ENCODE assay signal across 21 cellular contexts in the genomic region with DNA sequence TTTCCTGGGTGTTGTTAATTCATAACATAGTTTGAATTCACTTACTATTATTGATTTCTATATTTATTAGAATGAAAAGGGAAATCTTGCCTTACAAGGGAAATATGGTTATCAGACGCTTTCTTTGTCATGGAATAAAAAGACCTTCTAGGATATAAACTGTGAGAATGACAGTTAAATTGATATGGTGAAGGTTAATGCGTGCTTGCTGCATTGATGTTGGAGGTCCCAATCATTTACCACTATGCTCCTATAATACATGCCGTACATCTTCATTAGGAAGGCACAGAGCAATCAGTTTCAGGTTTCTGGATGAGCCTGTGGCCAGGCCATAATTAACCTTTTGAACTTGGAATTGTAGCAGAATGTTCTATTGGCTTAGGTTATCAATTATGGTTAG.
DNase-seq lines count a peak whose midpoint lies in the region; ATAC-seq and TF ChIP-seq lines count a peak whose summit lies in the region.
"Had no signal": no experiment of that assay in that cellular context is flagged by ENCODE, and none has a peak within 500 bp of the region (broad histone marks: within the 10 kb centered on the region; RNA-seq: fewer than 3 reads in every experiment).

No MANE protein-coding gene starts in this region.

- H3K4me1 ChIP-seq in DND-41 (ENCODE audit: insufficient read depth, low read length): no peaks in the 10 kb centered on the region
- H3K4me1 ChIP-seq: BE2C, BLaER1 had no signal

- H3K9me3 Mint-ChIP-seq in activated CD4-positive, alpha-beta T cell treated with anti-CD3 and anti-CD28 coated beads for 36 hours (ENCODE audit: low read depth): peaks cover 2% of the 10 kb centered on the region

- no peak overlapping the region for H3K4me3 ChIP-seq in DND-41 (ENCODE audit: low read depth in 1 of 2, low read length in 2 of 2)
- H3K4me3 ChIP-seq: BLaER1, GM12878 had no signal

- H3K4me2 ChIP-seq in DND-41 (ENCODE audit: insufficient read depth, low read length): no peak overlapping the region
- H3K4me2 ChIP-seq: BLaER1 had no signal

- no peaks in the 10 kb centered on the region for H3K79me2 ChIP-seq in DND-41 (ENCODE audit: insufficient read depth, low read length)

- H3K27me3 ChIP-seq in DND-41 (ENCODE audit: insufficient read depth, low read length, poor library complexity): no peaks in the 10 kb centered on the region
- H3K27me3 ChIP-seq: BE2C, BLaER1 had no signal

- no peaks in the 10 kb centered on the region for H3K36me3 ChIP-seq in DND-41 (ENCODE audit: insufficient read depth, low read length)
- H3K36me3 ChIP-seq: BE2C, BLaER1 had no signal

- CTCF ChIA-PET in activated CD4-positive, alpha-beta T cell treated with anti-CD3 and anti-CD28 coated beads for 36 hours (lab: Charles Lee): no interaction called here

- H3K4me3 Mint-ChIP-seq in activated CD4-positive, alpha-beta T cell treated with anti-CD3 and anti-CD28 coated beads for 36 hours: no peak overlapping the region
- H3K4me3 Mint-ChIP-seq: CD14-positive monocyte; CD4-positive, alpha-beta memory T cell; CD4-positive, CD25-positive, alpha-beta regulatory T cell; CD8-positive, alpha-beta memory T cell had no signal

- H3K9me3 ChIP-seq in DND-41 (ENCODE audit: insufficient read depth, low read length, severe bottlenecking): peaks cover 4% of the 10 kb centered on the region
- H3K9me3 ChIP-seq: BE2C, BLaER1 had no signal

- no peak for TF ChIP-seq CTCF in DND-41 (IDR thresholded peaks at IDR 0.05; ENCODE audit: borderline replicate concordance, extremely low read depth, low read length, poor library complexity, severe bottlenecking)

- H3K4me1 Mint-ChIP-seq in activated CD4-positive, alpha-beta T cell treated with anti-CD3 and anti-CD28 coated beads for 36 hours: no peaks in the 10 kb centered on the region
- H3K4me1 Mint-ChIP-seq: CD14-positive monocyte; CD4-positive, alpha-beta memory T cell; CD4-positive, CD25-positive, alpha-beta regulatory T cell; CD8-positive, alpha-beta memory T cell had no signal

- peak overlapping the region; percentile 14; the same call in 1 of the 2 replicates for H2AFZ ChIP-seq in DND-41 (ENCODE audit: low read depth, low read length)

- H3K36me3 Mint-ChIP-seq in activated CD4-positive, alpha-beta T cell treated with anti-CD3 and anti-CD28 coated beads for 36 hours (ENCODE audit: low read depth): no peaks in the 10 kb centered on the region
- H3K36me3 Mint-ChIP-seq: CD14-positive monocyte; CD4-positive, alpha-beta memory T cell; CD4-positive, CD25-positive, alpha-beta regulatory T cell; CD8-positive, alpha-beta memory T cell had no signal

- no peak overlapping the region for H3K27ac ChIP-seq in DND-41 (ENCODE audit: low read length)
- H3K27ac ChIP-seq: BLaER1 had no signal

- DNase-seq in DND-41 (no peak), NCI-H69 (lab: John Stamatoyannopoulos, UW) (peak; percentile 60), SK-N-DZ (ENCODE audit: low spot score) (peak; percentile 12), activated gamma-delta T cell (lab: John Stamatoyannopoulos, UW) (no peak), DMS114 treated with DMSO at 0.1 percent for 48 hours (lab: John Stamatoyannopoulos, UW; ENCODE audit: unreplicated experiment) (no peak)
- no peak for DNase-seq in activated CD4-positive, alpha-beta T cell treated with anti-CD3 and anti-CD28 coated beads for 36 hours
- DNase-seq: 8988T; ACHN; BE2C; C1 segment of cervical spinal cord; CD4-positive, alpha-beta memory T cell; CD4-positive, CD25-positive, alpha-beta regulatory T cell; CD8-positive, alpha-beta memory T cell; COR-L47; DMS 273 treated with DMSO at 0.1 percent for 48 hours; DMS79 treated with DMSO at 0.1 percent for 48 hours; EL; GDM1 had no signal

- ATAC-seq in DND-41 (ENCODE audit: insufficient read depth, low read depth): no peak
- no peak for ATAC-seq in activated CD4-positive, alpha-beta T cell treated with anti-CD3 and anti-CD28 coated beads for 36 hours
- ATAC-seq: GM12878 had no signal

- intact Hi-C loops in activated CD4-positive, alpha-beta T cell treated with anti-CD3 and anti-CD28 coated beads for 36 hours (cut with DNase I, micrococcal nuclease): no loop called here

- H4K20me1 ChIP-seq in DND-41 (ENCODE audit: insufficient read depth, low read length): no peaks in the 10 kb centered on the region
- H4K20me1 ChIP-seq: BLaER1 had no signal

- H3K9ac ChIP-seq in DND-41 (ENCODE audit: low read depth, low read length): no peak overlapping the region
- H3K9ac ChIP-seq: BLaER1 had no signal

- H3K27ac Mint-ChIP-seq in activated CD4-positive, alpha-beta T cell treated with anti-CD3 and anti-CD28 coated beads for 36 hours: no peak overlapping the region
- H3K27ac Mint-ChIP-seq: CD14-positive monocyte; CD4-positive, alpha-beta memory T cell; CD4-positive, CD25-positive, alpha-beta regulatory T cell; CD8-positive, alpha-beta memory T cell had no signal

- POLR2A ChIA-PET in activated CD4-positive, alpha-beta T cell treated with anti-CD3 and anti-CD28 coated beads for 36 hours (lab: Charles Lee): no interaction called here

- no peaks in the 10 kb centered on the region for H3K27me3 Mint-ChIP-seq in activated CD4-positive, alpha-beta T cell treated with anti-CD3 and anti-CD28 coated beads for 36 hours
- H3K27me3 Mint-ChIP-seq: CD4-positive, alpha-beta memory T cell; CD4-positive, CD25-positive, alpha-beta regulatory T cell; CD8-positive, alpha-beta memory T cell had no signal

Comparison
In these comparisons a context has a peak if more than half of its experiments do, and no peak if none do; other contexts are left out.
1. DNase-seq: peak in NCI-H69 (single experiment) and SK-N-DZ (single experiment); none in DND-41 (single experiment), activated gamma-delta T cell (single experiment), DMS114 treated with DMSO at 0.1 percent for 48 hours (single experiment) and activated CD4-positive, alpha-beta T cell treated with anti-CD3 and anti-CD28 coated beads for 36 hours (single experiment).